20 cellular contexts compared by ENCODE assay signal in the genomic region with DNA sequence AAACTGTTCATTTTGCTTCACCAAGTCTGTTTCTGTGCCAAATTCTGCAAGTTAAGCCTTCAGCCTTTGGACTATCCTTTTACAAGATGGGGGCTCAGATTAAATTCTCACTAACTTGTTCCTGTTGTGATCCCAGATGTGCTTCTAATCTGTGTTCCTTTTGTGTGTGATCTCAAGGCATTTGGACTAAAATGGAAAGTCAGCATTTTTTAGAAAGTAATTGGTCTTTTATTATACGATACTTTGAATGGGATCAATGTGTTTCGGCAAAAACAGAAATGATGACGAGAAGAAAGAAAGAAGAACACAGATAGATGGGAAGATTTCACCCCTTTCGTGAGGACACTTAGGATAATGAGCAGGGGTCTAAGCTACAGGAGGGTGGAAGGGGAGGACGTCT.
DNase-seq lines count a peak whose midpoint lies in the region; ATAC-seq, FAIRE-seq and TF ChIP-seq lines count a peak whose summit lies in the region.
"Had no signal": no experiment of that assay in that cellular context is flagged by ENCODE, and none has a peak within 500 bp of the region (broad histone marks: within the 10 kb centered on the region; RNA-seq: fewer than 3 reads in every experiment).

No MANE protein-coding gene starts in this region.

- no peaks in the 10 kb centered on the region for H3K27me3 Mint-ChIP-seq in MCF 10A (ENCODE audit: insufficient read depth, unreplicated experiment)
- peaks cover 5% of the 10 kb centered on the region for H3K27me3 Mint-ChIP-seq in mesothelial cell of epicardium (ENCODE audit: low read depth)
- H3K27me3 Mint-ChIP-seq in type B pancreatic cell, result no peaks in the 10 kb centered on the region
- H3K27me3 Mint-ChIP-seq: CD4-positive, CD25-positive, alpha-beta regulatory T cell had no signal

- no peak for TF ChIP-seq EP300 in K562 (IDR thresholded peaks at IDR 0.05; ENCODE audit: low read length)

- no peak for FAIRE-seq in K562 (lab: Jason Lieb, UNC)
- FAIRE-seq: D721Med, GM18507 had no signal

- BruUV-seq in MCF 10A (replicated peaks; lab: Mats Ljungman, UMichigan) (no TSS peak), K562 (replicated peaks; lab: Mats Ljungman, UMichigan) (no TSS peak)

- intact Hi-C loops in breast epithelium (cut with DNase I; ENCODE audit: low total_unique reads), result no loop called here
- intact Hi-C loops in MCF 10A (cut with micrococcal nuclease), result loop anchor here (10.0 kb wide), 1 partner anchor 137 kb away; no protein-coding TSS in a partner anchor
- intact Hi-C loops in K562 (cut with micrococcal nuclease), result loop anchor here (10.0 kb wide), 1 partner anchor 137 kb away; no protein-coding TSS in a partner anchor
- intact Hi-C loops in thyroid gland (cut with DNase I), result no loop called here

- H3K9me3 Mint-ChIP-seq in MCF 10A (ENCODE audit: unreplicated experiment) (peaks cover 10% of the 10 kb centered on the region), mesothelial cell of epicardium (peaks cover 27% of the 10 kb centered on the region), type B pancreatic cell (peaks cover 7% of the 10 kb centered on the region)

- H3K27ac ChIP-seq in breast epithelium (peak overlapping the region; percentile 19 to 67), K562 (ENCODE audit: extremely low read depth, low read depth, low read length) (no peak overlapping the region), thyroid gland (no peak overlapping the region)
- H3K27ac ChIP-seq: BLaER1, Peyer's patch had no signal

- POLR2A ChIA-PET in MCF 10A (lab: Yijun Ruan, JAX) (no interaction called here), K562 (lab: Yijun Ruan, JAX) (no interaction called here)

- H3K27ac Mint-ChIP-seq in MCF 10A (ENCODE audit: low read depth, unreplicated experiment) (no peak overlapping the region), mesothelial cell of epicardium (peak overlapping the region; percentile 37), type B pancreatic cell (no peak overlapping the region)

- no peaks in the 10 kb centered on the region for H3K4me1 ChIP-seq in breast epithelium
- no peaks in the 10 kb centered on the region for H3K4me1 ChIP-seq in K562 (replicated peaks in 1 of 2; ENCODE audit: control insufficient read depth in 2 of 2, insufficient read depth in 2 of 2, low read length in 2 of 2)
- H3K4me1 ChIP-seq in thyroid gland, result no peaks in the 10 kb centered on the region
- H3K4me1 ChIP-seq: BLaER1, Peyer's patch had no signal

- no peaks in the 10 kb centered on the region for H3K9me3 ChIP-seq in breast epithelium
- no peaks in the 10 kb centered on the region for H3K9me3 ChIP-seq in K562 (replicated peaks; ENCODE audit: control insufficient read depth, insufficient read depth, low read depth, low read length)
- H3K9me3 ChIP-seq in thyroid gland, result no peaks in the 10 kb centered on the region
- H3K9me3 ChIP-seq: HAP-1, Peyer's patch had no signal

- H3K9me1 ChIP-seq in K562 (ENCODE audit: control insufficient read depth, insufficient read depth, low read length), result no peaks in the 10 kb centered on the region

- H3K4me3 ChIP-seq in breast epithelium, result peak overlapping the region in 1 of 3 donors; percentile 32
- H3K4me3 ChIP-seq in K562, result no peak overlapping the region
- H3K4me3 ChIP-seq in thyroid gland (replicated peaks in 1 of 3), result no peak overlapping the region
- H3K4me3 ChIP-seq: BLaER1, HAP-1, MG63, Peyer's patch had no signal

- H3K27me3 ChIP-seq in breast epithelium, result no peaks in the 10 kb centered on the region
- H3K27me3 ChIP-seq in K562 (ENCODE audit: control insufficient read depth in 2 of 2, insufficient read depth in 2 of 2, low read length in 2 of 2), result no peaks in the 10 kb centered on the region
- no peaks in the 10 kb centered on the region for H3K27me3 ChIP-seq in thyroid gland
- H3K27me3 ChIP-seq: BLaER1, MG63, Peyer's patch had no signal

- no peaks in the 10 kb centered on the region for H3K4me1 Mint-ChIP-seq in MCF 10A (ENCODE audit: insufficient read depth, unreplicated experiment)
- peaks cover 8% of the 10 kb centered on the region for H3K4me1 Mint-ChIP-seq in mesothelial cell of epicardium
- H3K4me1 Mint-ChIP-seq in type B pancreatic cell (ENCODE audit: unreplicated experiment), result peaks cover 17% of the 10 kb centered on the region
- H3K4me1 Mint-ChIP-seq: CD4-positive, CD25-positive, alpha-beta regulatory T cell had no signal

- CTCF ChIA-PET in MCF 10A (lab: Yijun Ruan, JAX), result no interaction called here
- CTCF ChIA-PET in K562 (lab: Yijun Ruan, JAX; ENCODE audit: low intra/inter-chr PET ratio), result interaction anchor here (1.3 kb wide), 1 partner anchor 434 kb away, joined by 4 read pairs; no protein-coding TSS in a partner anchor

- no peak overlapping the region for H3K4me2 ChIP-seq in K562 (ENCODE audit: insufficient read depth, low read length)
- H3K4me2 ChIP-seq: BLaER1 had no signal

- ATAC-seq in K562 (no peak), HG03135 (IDR thresholded peaks at IDR 0.05; ENCODE audit: unreplicated experiment) (no peak)

- H3K36me3 Mint-ChIP-seq in MCF 10A (ENCODE audit: insufficient read depth, unreplicated experiment) (no peaks in the 10 kb centered on the region), mesothelial cell of epicardium (peaks cover 4% of the 10 kb centered on the region), type B pancreatic cell (no peaks in the 10 kb centered on the region)
- H3K36me3 Mint-ChIP-seq: CD4-positive, CD25-positive, alpha-beta regulatory T cell had no signal

- in situ Hi-C loops in K562 (cut with MboI), result no loop called here

- TF ChIP-seq POLR2A in breast epithelium (IDR thresholded peaks at IDR 0.05) (no peak), K562 (conservative IDR thresholded peaks at IDR 0.05) (no peak), thyroid gland (IDR thresholded peaks at IDR 0.05) (no peak)

- H2AFZ ChIP-seq in K562 (ENCODE audit: low read depth, low read length), result no peak overlapping the region

- no peak for TF ChIP-seq CTCF in breast epithelium (IDR thresholded peaks at IDR 0.05)
- TF ChIP-seq CTCF in MCF 10A (IDR thresholded peaks at IDR 0.05; ENCODE audit: unreplicated experiment), result no peak
- no peak for TF ChIP-seq CTCF in K562 (IDR thresholded peaks at IDR 0.05 in 2 of 3, conservative IDR thresholded peaks at IDR 0.05 in 1 of 3; ENCODE audit: insufficient read depth in 2 of 3, low read depth in 1 of 3, low read length in 3 of 3)
- TF ChIP-seq CTCF in mesothelial cell of epicardium (IDR thresholded peaks at IDR 0.05; ENCODE audit: unreplicated experiment), result no peak
- no peak for TF ChIP-seq CTCF in type B pancreatic cell (conservative IDR thresholded peaks at IDR 0.05)
- no peak for TF ChIP-seq CTCF in thyroid gland (IDR thresholded peaks at IDR 0.05)

- no peak for TF ChIP-seq RAD21 in K562 (CRISPR knock-in tag; conservative IDR thresholded peaks at IDR 0.05 in 1 of 2, IDR thresholded peaks at IDR 0.05 in 1 of 2)

- no peaks in the 10 kb centered on the region for H3K79me2 ChIP-seq in K562 (ENCODE audit: control insufficient read depth, insufficient read depth, low read length)

- H3K36me3 ChIP-seq in breast epithelium (no peaks in the 10 kb centered on the region), K562 (ENCODE audit: control insufficient read depth, insufficient read depth, low read length) (no peaks in the 10 kb centered on the region), thyroid gland (no peaks in the 10 kb centered on the region)
- H3K36me3 ChIP-seq: BLaER1, HAP-1, MG63, Peyer's patch had no signal

- H3K4me3 Mint-ChIP-seq in MCF 10A (ENCODE audit: unreplicated experiment), result no peak overlapping the region
- H3K4me3 Mint-ChIP-seq in mesothelial cell of epicardium, result no peak overlapping the region
- peak overlapping the region; percentile 3 for H3K4me3 Mint-ChIP-seq in type B pancreatic cell
- H3K4me3 Mint-ChIP-seq: CD4-positive, CD25-positive, alpha-beta regulatory T cell had no signal

- no peak overlapping the region for H3K9ac ChIP-seq in K562 (ENCODE audit: insufficient read depth in 1 of 2, low read depth in 2 of 2, low read length in 2 of 2)
- H3K9ac ChIP-seq: BLaER1 had no signal

- no peaks in the 10 kb centered on the region for H4K20me1 ChIP-seq in K562 (replicated peaks; ENCODE audit: control insufficient read depth, insufficient read depth, low read length)
- H4K20me1 ChIP-seq: BLaER1 had no signal

- DNase-seq in breast epithelium (ENCODE audit: low spot score in 2 of 2) (no peak), MCF 10A (ENCODE audit: unreplicated experiment) (no peak), K562 (ENCODE audit: extremely low read depth in 1 of 4, low spot score in 3 of 4) (no peak), mesothelial cell of epicardium (ENCODE audit: low spot score in 2 of 2, unreplicated experiment in 2 of 2) (no peak), type B pancreatic cell (ENCODE audit: extremely low spot score, unreplicated experiment) (no peak), activated gamma-delta T cell treated with Interleukin-2 at 50 U/mL for 16 hours (no peak), thyroid gland (no peak)
- DNase-seq: 8988T; CD4-positive, CD25-positive, alpha-beta regulatory T cell; MG63; NCI-H2029; NCI-H446 treated with DMSO at 0.1 percent for 48 hours; NCI-H526; Peyer's patch; SHP77 treated with DMSO at 0.1 percent for 48 hours had no signal

- WGBS in K562 (ENCODE audit: insufficient coverage, low coverage, missing lambda C conversion rate), result 0% methylated on average over 5 of the region's 5 CpGs
- WGBS in thyroid gland, 2 donors, result 69 to 72% methylated on average over 5 of the region's 5 CpGs

TF ChIP-seq in K562, 482 proteins besides CTCF, POLR2A, EP300 and RAD21 (continues in another document):
- TF ChIP-seq ZNF316 (IDR thresholded peaks at IDR 0.05), result peak; percentile 76
- TF ChIP-seq STAG1 (CRISPR knock-in tag; IDR thresholded peaks at IDR 0.05; ENCODE audit: borderline replicate concordance), result no peak
- TF ChIP-seq, protein P1, sequence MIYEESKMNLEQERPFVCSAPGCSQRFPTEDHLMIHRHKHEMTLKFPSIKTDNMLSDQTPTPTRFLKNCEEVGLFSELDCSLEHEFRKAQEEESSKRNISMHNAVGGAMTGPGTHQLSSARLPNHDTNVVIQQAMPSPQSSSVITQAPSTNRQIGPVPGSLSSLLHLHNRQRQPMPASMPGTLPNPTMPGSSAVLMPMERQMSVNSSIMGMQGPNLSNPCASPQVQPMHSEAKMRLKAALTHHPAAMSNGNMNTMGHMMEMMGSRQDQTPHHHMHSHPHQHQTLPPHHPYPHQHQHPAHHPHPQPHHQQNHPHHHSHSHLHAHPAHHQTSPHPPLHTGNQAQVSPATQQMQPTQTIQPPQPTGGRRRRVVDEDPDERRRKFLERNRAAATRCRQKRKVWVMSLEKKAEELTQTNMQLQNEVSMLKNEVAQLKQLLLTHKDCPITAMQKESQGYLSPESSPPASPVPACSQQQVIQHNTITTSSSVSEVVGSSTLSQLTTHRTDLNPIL (CRISPR knock-in tag; IDR thresholded peaks at IDR 0.05), result no peak
- TF ChIP-seq HDAC1 (IDR thresholded peaks at IDR 0.05), result no peak
- TF ChIP-seq KAT2B (IDR thresholded peaks at IDR 0.05; ENCODE audit: low read depth, low read length), result no peak
- TF ChIP-seq MAFK (IDR thresholded peaks at IDR 0.05; ENCODE audit: low read length), result peak; percentile 29; the same call in 1 of the 2 replicates
- no peak for TF ChIP-seq NCOR1 (IDR thresholded peaks at IDR 0.05)
- no peak for TF ChIP-seq MYC (IDR thresholded peaks at IDR 0.05; ENCODE audit: low read depth, low read length)
- TF ChIP-seq MYC (CRISPR knock-in tag; IDR thresholded peaks at IDR 0.05; ENCODE audit: borderline replicate concordance, low read depth), result no peak

Comparison
In these comparisons a context has a peak if more than half of its experiments do, and no peak if none do; other contexts are left out.
1. intact Hi-C loops: an anchor here in MCF 10A (10.0 kb wide) and K562 (10.0 kb wide); none called in breast epithelium and thyroid gland.
2. H3K27ac ChIP-seq: peak in breast epithelium (2 of 2); none in K562 (single experiment) and thyroid gland (0 of 3).